In genomic region chr9:124764774-124765438, GRCh38 we compare ENCODE assay signal across 10 cellular contexts. TPM values are rescaled to one million over a fixed set of nuclear protein-coding genes. Genes with fewer than 3 reads are reported as not detected.
A peak's percentile ranks its signal among the peaks of the same experiment; 100 is the strongest.
DNase-seq lines count a peak whose midpoint lies in the region; TF ChIP-seq lines count a peak whose summit lies in the region.
"Had no signal": no experiment of that assay in that cellular context is flagged by ENCODE, and none has a peak within 500 bp of the region (broad histone marks: within the 10 kb centered on the region; RNA-seq: fewer than 3 reads in every experiment).

No MANE protein-coding gene starts in this region.

- POLR2A ChIA-PET in CD4-positive, alpha-beta memory T cell (lab: Charles Lee; ENCODE audit: partially characterized antibody): interaction anchor here (0.7 kb wide), 1 partner anchor 97 kb away, joined by 3 read pairs; no protein-coding TSS in a partner anchor

- no peak overlapping the region for H3K27ac ChIP-seq in CD4-positive, alpha-beta memory T cell (ENCODE audit: low read depth, low read length)
- no peak overlapping the region for H3K27ac ChIP-seq in ascending aorta

- H3K4me1 ChIP-seq in CD4-positive, alpha-beta memory T cell (ENCODE audit: insufficient read depth, low read length): peaks cover 8% of the 10 kb centered on the region
- peaks cover 0 to 2% of the 10 kb centered on the region in 2 donors for H3K4me1 ChIP-seq in ascending aorta

- TF ChIP-seq CTCF in GM13977 (IDR thresholded peaks at IDR 0.05; ENCODE audit: extremely low read depth, insufficient read depth, missing control alignments): peak; percentile 37
- TF ChIP-seq CTCF in ascending aorta (IDR thresholded peaks at IDR 0.05): no peak

- no peak for TF ChIP-seq POLR2A in erythroblast (IDR thresholded peaks at IDR 0.05; ENCODE audit: low read length)

- no peaks in the 10 kb centered on the region for H3K9me3 ChIP-seq in CD4-positive, alpha-beta memory T cell (ENCODE audit: control insufficient read depth in 1 of 2, low read length in 2 of 2)
- no peaks in the 10 kb centered on the region for H3K9me3 ChIP-seq in ascending aorta

- H3K27me3 Mint-ChIP-seq in CD4-positive, alpha-beta memory T cell: peaks cover 60 to 63% of the 10 kb centered on the region in 2 donors

- peaks cover 0 to 2% (median 0%) of the 10 kb centered on the region in 8 donors for H3K9me3 Mint-ChIP-seq in CD4-positive, alpha-beta memory T cell
- H3K9me3 Mint-ChIP-seq: dendritic cell treated with granulocyte-macrophage colony-stimulating factor and Interleukin-4, amounts not matched to agents 40 ng/mL and 50 ng/mL, for 4 days had no signal

- H3K4me1 Mint-ChIP-seq in CD4-positive, alpha-beta memory T cell: peaks cover 8 to 13% (median 10%) of the 10 kb centered on the region in 4 donors

- in situ Hi-C loops in GM13977 (cut with MboI; ENCODE audit: low pct_unique_long_range_greater_than_20kb, low sequenced_read_pairs, unreplicated experiment) (loop anchor here (25.0 kb wide), 1 partner anchor 372 kb away; the partner anchor contains the start of gene SCAI), KBM-7 (cut with MboI; ENCODE audit: low pct_unique_long_range_greater_than_20kb, low sequenced_read_pairs) (no loop called here)

- intact Hi-C loops in CD4-positive, alpha-beta memory T cell (cut with micrococcal nuclease): no loop called here
- intact Hi-C loops in ascending aorta (cut with DNase I): no loop called here

- peak; percentile 51 for DNase-seq in A172 (ENCODE audit: low spot score)
- no peak for DNase-seq in GM13977 (ENCODE audit: low spot score)
- DNase-seq in NCI-H524 (lab: John Stamatoyannopoulos, UW): peak; percentile 20 to 74
- DNase-seq in erythroblast (lab: John Stamatoyannopoulos, UW): peak; percentile 56 to 57
- DNase-seq in KBM-7: no peak
- DNase-seq in CD4-positive, alpha-beta memory T cell: no peak
- DNase-seq in iPS-NIHi7 (ENCODE audit: extremely low spot score): no peak
- no peak for DNase-seq in ascending aorta (ENCODE audit: low spot score in 2 of 2)
- DNase-seq: RPMI8226 had no signal

- no peaks in the 10 kb centered on the region for H3K36me3 Mint-ChIP-seq in CD4-positive, alpha-beta memory T cell

- no peak overlapping the region for H3K4me3 ChIP-seq in CD4-positive, alpha-beta memory T cell (ENCODE audit: low read length in 2 of 2)
- no peak overlapping the region for H3K4me3 ChIP-seq in ascending aorta

- H3K36me3 ChIP-seq in CD4-positive, alpha-beta memory T cell (ENCODE audit: insufficient read depth, low read length): no peaks in the 10 kb centered on the region
- H3K36me3 ChIP-seq in ascending aorta: no peaks in the 10 kb centered on the region

- H3K27ac Mint-ChIP-seq in CD4-positive, alpha-beta memory T cell: no peak overlapping the region
- H3K27ac Mint-ChIP-seq: dendritic cell treated with granulocyte-macrophage colony-stimulating factor and Interleukin-4, amounts not matched to agents 40 ng/mL and 50 ng/mL, for 4 days had no signal

- no peak overlapping the region for H3K4me3 Mint-ChIP-seq in CD4-positive, alpha-beta memory T cell
- H3K4me3 Mint-ChIP-seq: dendritic cell treated with granulocyte-macrophage colony-stimulating factor and Interleukin-4, amounts not matched to agents 40 ng/mL and 50 ng/mL, for 4 days had no signal

- CTCF ChIA-PET in CD4-positive, alpha-beta memory T cell (lab: Charles Lee; ENCODE audit: partially characterized antibody): interaction anchor here (1.4 to 2.1 kb wide), 5 partner anchors 10 to 97 kb away, joined by 4 to 8 read pairs (median 5); partner anchors contain the start of genes ARPC5L and WDR38

- H3K27me3 ChIP-seq in CD4-positive, alpha-beta memory T cell (ENCODE audit: insufficient read depth, low read length): peaks cover 36% of the 10 kb centered on the region
- peaks cover 3% of the 10 kb centered on the region for H3K27me3 ChIP-seq in ascending aorta

RNA-seq across cellular contexts. Expression of gene NR6A1, which starts 6.2 kb away (rescaled TPM):
- 0.28 and 1.2 TPM in 2 replicates for total RNA-seq in A172 (2014; rRNA removed; shearing (Covaris generic))
- total RNA-seq in CD4-positive, alpha-beta memory T cell: under 1 TPM in 1 of 2 experiments, not detected in 1; 0.06 TPM
- polyA plus RNA-seq in CD4-positive, alpha-beta memory T cell: not detected
- total RNA-seq in ascending aorta: 0.53 TPM

RNA-seq across cellular contexts. Expression of gene OLFML2A, which starts 12.0 kb away (rescaled TPM):
- total RNA-seq in A172 (2014; rRNA removed; shearing (Covaris generic)): 12.0 and 18.0 TPM in 2 replicates
- total RNA-seq in CD4-positive, alpha-beta memory T cell: not detected
- not detected for polyA plus RNA-seq in CD4-positive, alpha-beta memory T cell
- 129 TPM for total RNA-seq in ascending aorta

Comparison
In these comparisons a context has a peak if more than half of its experiments do, and no peak if none do; other contexts are left out.
1. DNase-seq: peak in A172 (single experiment), NCI-H524 (2 of 2) and erythroblast (2 of 2); none in GM13977 (single experiment), KBM-7 (single experiment), CD4-positive, alpha-beta memory T cell (0 of 5), iPS-NIHi7 (single experiment) and ascending aorta (0 of 2).
2. RNA of gene OLFML2A, which starts 12.0 kb away (total RNA-seq): 129 TPM in ascending aorta (single experiment) and 12.0 to 18.0 TPM in A172; not detected in CD4-positive, alpha-beta memory T cell; every median in the first group is over 10 times any median in the second.